In the genomic region with DNA sequence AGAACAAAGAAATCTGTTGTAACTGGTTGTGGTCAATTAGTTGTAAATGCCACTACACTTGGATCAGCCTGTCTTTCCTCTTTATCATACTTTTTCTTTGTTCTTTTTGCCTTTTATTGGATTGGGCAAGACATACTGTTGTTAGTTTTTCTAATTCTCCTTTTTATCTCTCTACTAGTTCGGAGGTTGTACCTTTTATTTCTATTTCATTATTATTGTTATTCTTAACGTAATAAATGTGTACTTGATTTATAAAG, we compare ENCODE assay signal across 14 cellular contexts. TPM values are rescaled to one million over a fixed set of nuclear protein-coding genes. Genes with fewer than 3 reads are reported as not detected.
DNase-seq lines count a peak whose midpoint lies in the region; ATAC-seq lines count a peak whose summit lies in the region.
"Had no signal": no experiment of that assay in that cellular context is flagged by ENCODE, and none has a peak within 500 bp of the region (broad histone marks: within the 10 kb centered on the region; RNA-seq: fewer than 3 reads in every experiment).

No MANE protein-coding gene starts in this region.

- no peak overlapping the region for H3K9ac ChIP-seq in iPS-15b (ENCODE audit: low read depth, low read length)

- no peak for DNase-seq in CD4-positive, CD25-positive, alpha-beta regulatory T cell
- DNase-seq in HT1080 (ENCODE audit: low read depth): peak; percentile 32
- no peak for DNase-seq in activated T-helper 2 cell treated with anti-CD3 and anti-CD28 coated beads, Interferon-gamma antibody, Interleukin-2, Interleukin-4, amounts not matched to agents 10 μg/mL and 5 μg/mL and 100 μg/mL, durations not matched to agents 14 hours and 24 hours and 36 hours (ENCODE audit: low spot score)
- DNase-seq in NCI-H1105 (lab: John Stamatoyannopoulos, UW): no peak
- DNase-seq in activated effector memory CD4-positive, alpha-beta T cell treated with Interleukin-2 at 50 U/mL for 16 hours: no peak
- DNase-seq: brain microvascular endothelial cell, endodermal cell, MV-4-11, NCI-H446, PC-9 had no signal

- no peaks in the 10 kb centered on the region for H3K27me3 Mint-ChIP-seq in CD4-positive, CD25-positive, alpha-beta regulatory T cell
- H3K27me3 Mint-ChIP-seq in activated T-helper 2 cell treated with anti-CD3 and anti-CD28 coated beads, Interferon-gamma antibody, Interleukin-2, Interleukin-4, amounts not matched to agents 10 μg/mL and 5 μg/mL and 100 μg/mL, durations not matched to agents 14 hours and 24 hours and 36 hours (ENCODE audit: low read depth): no peaks in the 10 kb centered on the region

- H3K4me3 ChIP-seq in CD4-positive, CD25-positive, alpha-beta regulatory T cell (ENCODE audit: low read depth, low read length): peak overlapping the region; percentile 3
- H3K4me3 ChIP-seq in iPS-15b (ENCODE audit: low read depth, low read length): peak overlapping the region; percentile 38
- H3K4me3 ChIP-seq: PC-9 had no signal

- H3K36me3 Mint-ChIP-seq in CD4-positive, CD25-positive, alpha-beta regulatory T cell: peaks cover 4% of the 10 kb centered on the region
- no peaks in the 10 kb centered on the region for H3K36me3 Mint-ChIP-seq in activated T-helper 2 cell treated with anti-CD3 and anti-CD28 coated beads, Interferon-gamma antibody, Interleukin-2, Interleukin-4, amounts not matched to agents 10 μg/mL and 5 μg/mL and 100 μg/mL, durations not matched to agents 14 hours and 24 hours and 36 hours (ENCODE audit: low read depth)

- peaks cover 4% of the 10 kb centered on the region for H3K4me1 ChIP-seq in CD4-positive, CD25-positive, alpha-beta regulatory T cell (ENCODE audit: control insufficient read depth, insufficient read depth, low read length, poor library complexity, severe bottlenecking)
- H3K4me1 ChIP-seq in iPS-15b (ENCODE audit: control insufficient read depth, insufficient read depth, low read length): no peaks in the 10 kb centered on the region

- intact Hi-C loops in activated T-helper 2 cell treated with anti-CD3 and anti-CD28 coated beads, Interferon-gamma antibody, Interleukin-2, Interleukin-4, amounts not matched to agents 10 μg/mL and 5 μg/mL and 100 μg/mL, durations not matched to agents 14 hours and 24 hours and 36 hours (cut with micrococcal nuclease): no loop called here

- ATAC-seq in CD4-positive, CD25-positive, alpha-beta regulatory T cell (ENCODE audit: low read depth in 2 of 2): no peak
- ATAC-seq in GM18909 (IDR thresholded peaks at IDR 0.05; ENCODE audit: poor library complexity, unreplicated experiment) (no peak), GM21367 (IDR thresholded peaks at IDR 0.05; ENCODE audit: unreplicated experiment) (no peak)

- H3K9me3 ChIP-seq in CD4-positive, CD25-positive, alpha-beta regulatory T cell (ENCODE audit: control insufficient read depth in 2 of 2, low read length in 2 of 2): no peaks in the 10 kb centered on the region
- no peaks in the 10 kb centered on the region for H3K9me3 ChIP-seq in iPS-15b (ENCODE audit: control insufficient read depth, insufficient read depth, low read length)

- peaks cover 17 to 37% (median 25%) of the 10 kb centered on the region in 4 donors for H3K4me1 Mint-ChIP-seq in CD4-positive, CD25-positive, alpha-beta regulatory T cell
- H3K4me1 Mint-ChIP-seq in activated T-helper 2 cell treated with anti-CD3 and anti-CD28 coated beads, Interferon-gamma antibody, Interleukin-2, Interleukin-4, amounts not matched to agents 10 μg/mL and 5 μg/mL and 100 μg/mL, durations not matched to agents 14 hours and 24 hours and 36 hours (ENCODE audit: low read depth): peaks cover 8% of the 10 kb centered on the region
- H3K4me1 Mint-ChIP-seq: endodermal cell had no signal

- H3K27ac ChIP-seq in CD4-positive, CD25-positive, alpha-beta regulatory T cell (ENCODE audit: insufficient read depth, low read length, poor library complexity, severe bottlenecking): no peak overlapping the region
- H3K27ac ChIP-seq: brain microvascular endothelial cell, C4-2B, PC-9 had no signal

- H3K27me3 ChIP-seq in CD4-positive, CD25-positive, alpha-beta regulatory T cell (ENCODE audit: control insufficient read depth, insufficient read depth, low read length): no peaks in the 10 kb centered on the region
- no peaks in the 10 kb centered on the region for H3K27me3 ChIP-seq in iPS-15b (ENCODE audit: control insufficient read depth, insufficient read depth, low read length)
- H3K27me3 ChIP-seq: brain microvascular endothelial cell had no signal

- no peaks in the 10 kb centered on the region for H3K36me3 ChIP-seq in CD4-positive, CD25-positive, alpha-beta regulatory T cell (ENCODE audit: control insufficient read depth, insufficient read depth, low read length)
- no peaks in the 10 kb centered on the region for H3K36me3 ChIP-seq in iPS-15b (ENCODE audit: control insufficient read depth, insufficient read depth, low read length)
- H3K36me3 ChIP-seq: brain microvascular endothelial cell had no signal

- peaks cover 0 to 12% (median 10%) of the 10 kb centered on the region in 7 donors for H3K9me3 Mint-ChIP-seq in CD4-positive, CD25-positive, alpha-beta regulatory T cell
- H3K9me3 Mint-ChIP-seq in activated T-helper 2 cell treated with anti-CD3 and anti-CD28 coated beads, Interferon-gamma antibody, Interleukin-2, Interleukin-4, amounts not matched to agents 10 μg/mL and 5 μg/mL and 100 μg/mL, durations not matched to agents 14 hours and 24 hours and 36 hours: no peaks in the 10 kb centered on the region

- H3K4me3 Mint-ChIP-seq in CD4-positive, CD25-positive, alpha-beta regulatory T cell: peak overlapping the region in 3 of 4 donors; percentile 31 to 60 (median 55)
- peak overlapping the region; percentile 47 for H3K4me3 Mint-ChIP-seq in activated T-helper 2 cell treated with anti-CD3 and anti-CD28 coated beads, Interferon-gamma antibody, Interleukin-2, Interleukin-4, amounts not matched to agents 10 μg/mL and 5 μg/mL and 100 μg/mL, durations not matched to agents 14 hours and 24 hours and 36 hours (ENCODE audit: low read depth)

- peak overlapping the region in 2 of 3 donors; percentile 36 to 81 for H3K27ac Mint-ChIP-seq in CD4-positive, CD25-positive, alpha-beta regulatory T cell
- H3K27ac Mint-ChIP-seq in activated T-helper 2 cell treated with anti-CD3 and anti-CD28 coated beads, Interferon-gamma antibody, Interleukin-2, Interleukin-4, amounts not matched to agents 10 μg/mL and 5 μg/mL and 100 μg/mL, durations not matched to agents 14 hours and 24 hours and 36 hours: peak overlapping the region; percentile 38

RNA-seq across cellular contexts. Expression of gene IVNS1ABP, which starts 59.2 kb away (rescaled TPM):
- 373 TPM for total RNA-seq in CD4-positive, CD25-positive, alpha-beta regulatory T cell
- 10 to 100 TPM; 66.9 to 95.2 (median 79.9) TPM for polyA plus RNA-seq in CD4-positive, CD25-positive, alpha-beta regulatory T cell
- total RNA-seq in HT1080 (2014; rRNA removed; shearing (Covaris generic)): 37.6 and 43.1 TPM in 2 replicates
- 66.6 and 78.7 TPM in 2 replicates for polyA plus RNA-seq in HT1080 (2015; cell fraction: cytosol; rRNA removed)
- 180 and 186 TPM in 2 replicates for polyA plus RNA-seq in HT1080 (2015; cell fraction: nucleus; rRNA removed)
- 143 and 148 TPM in 2 replicates for total RNA-seq in activated T-helper 2 cell treated with anti-CD3 and anti-CD28 coated beads, Interferon-gamma antibody, Interleukin-2, Interleukin-4, amounts not matched to agents 10 μg/mL and 5 μg/mL and 100 μg/mL, durations not matched to agents 14 hours and 24 hours and 36 hours
